Comparison of ENCODE assay signal across 18 cellular contexts in genomic region chr5:72722792-72723402, GRCh38.
DNase-seq lines count a peak whose midpoint lies in the region; ATAC-seq, FAIRE-seq and TF ChIP-seq lines count a peak whose summit lies in the region.
"Had no signal": no experiment of that assay in that cellular context is flagged by ENCODE, and none has a peak within 500 bp of the region (broad histone marks: within the 10 kb centered on the region; RNA-seq: fewer than 3 reads in every experiment).

No MANE protein-coding gene starts in this region.

- no peak overlapping the region for H3K4me3 ChIP-seq in A549
- no peak overlapping the region for H3K4me3 ChIP-seq in RWPE2 (ENCODE audit: severe bottlenecking)
- H3K4me3 ChIP-seq in naive thymus-derived CD4-positive, alpha-beta T cell (ENCODE audit: low read length): no peak overlapping the region
- H3K4me3 ChIP-seq: MG63, Peyer's patch, SJSA1 had no signal

- H3K9me3 ChIP-seq in A549 (no peaks in the 10 kb centered on the region), RWPE2 (ENCODE audit: severe bottlenecking) (no peaks in the 10 kb centered on the region)
- H3K9me3 ChIP-seq in naive thymus-derived CD4-positive, alpha-beta T cell (ENCODE audit: control insufficient read depth in 2 of 3, low read length in 3 of 3): no peaks in the 10 kb centered on the region
- H3K9me3 ChIP-seq: BE2C, MG63, Peyer's patch, SJSA1 had no signal

- peaks cover 16% of the 10 kb centered on the region for H3K4me1 ChIP-seq in A549
- H3K4me1 ChIP-seq in RWPE2 (ENCODE audit: insufficient read depth, poor library complexity, severe bottlenecking): no peaks in the 10 kb centered on the region
- H3K4me1 ChIP-seq in naive thymus-derived CD4-positive, alpha-beta T cell (ENCODE audit: control insufficient read depth in 2 of 2, insufficient read depth in 2 of 2, low read length in 2 of 2): no peaks in the 10 kb centered on the region
- H3K4me1 ChIP-seq: BE2C, Peyer's patch, SJSA1 had no signal

- WGBS in A549 (ENCODE audit: missing lambda C conversion rate): 75% methylated on average over 4 of the region's 4 CpGs

- no peak for TF ChIP-seq POLR2A in A549 (IDR thresholded peaks at IDR 0.05; ENCODE audit: low read length)

- no peak for TF ChIP-seq CTCF in A549 (IDR thresholded peaks at IDR 0.05)
- no peak for TF ChIP-seq CTCF in RWPE2 (IDR thresholded peaks at IDR 0.05; ENCODE audit: poor library complexity, severe bottlenecking)

- no peak for TF ChIP-seq RAD21 in A549 (conservative IDR thresholded peaks at IDR 0.05 in 1 of 2, IDR thresholded peaks at IDR 0.05 in 1 of 2)

- FAIRE-seq in A549 (lab: Jason Lieb, UNC) (peak; percentile 23), GM19239 (lab: Jason Lieb, UNC) (peak; percentile 14)
- FAIRE-seq: GM12892, GM18507 had no signal

- no peak overlapping the region for H3K4me3 Mint-ChIP-seq in naive thymus-derived CD4-positive, alpha-beta T cell
- H3K4me3 Mint-ChIP-seq: T-helper 17 cell had no signal

- H3K36me3 ChIP-seq in RWPE2 (ENCODE audit: low read depth): no peaks in the 10 kb centered on the region
- H3K36me3 ChIP-seq in naive thymus-derived CD4-positive, alpha-beta T cell (ENCODE audit: control insufficient read depth in 2 of 3, insufficient read depth in 3 of 3, low read length in 3 of 3): no peaks in the 10 kb centered on the region
- H3K36me3 ChIP-seq: BE2C, MG63, Peyer's patch, SJSA1 had no signal

- peak overlapping the region; percentile 32 for H3K4me2 ChIP-seq in A549

- H3K4me1 Mint-ChIP-seq in naive thymus-derived CD4-positive, alpha-beta T cell: no peaks in the 10 kb centered on the region
- H3K4me1 Mint-ChIP-seq: T-helper 17 cell had no signal

- peaks cover 0 to 34% (median 23%) of the 10 kb centered on the region in 5 donors for H3K27me3 Mint-ChIP-seq in naive thymus-derived CD4-positive, alpha-beta T cell

- CTCF ChIA-PET in A549 (lab: Yijun Ruan, JAX): interaction anchor here (1.5 to 1.8 kb wide), 2 partner anchors 12 to 357 kb away, joined by 3 to 4 read pairs; no protein-coding TSS in a partner anchor
- CTCF ChIA-PET in naive thymus-derived CD4-positive, alpha-beta T cell (lab: Charles Lee): no interaction called here

- intact Hi-C loops in naive thymus-derived CD4-positive, alpha-beta T cell (cut with micrococcal nuclease): no loop called here

- ATAC-seq in A549 (no peak), RWPE2 (ENCODE audit: low read depth) (peak; percentile 33; the same call in 2 of the 3 replicates), esophagus mucosa (peak; percentile 9)
- ATAC-seq in naive thymus-derived CD4-positive, alpha-beta T cell: no peak
- ATAC-seq: T-helper 17 cell had no signal

- POLR2A ChIA-PET in A549 (lab: Yijun Ruan, JAX): no interaction called here
- POLR2A ChIA-PET in naive thymus-derived CD4-positive, alpha-beta T cell (lab: Charles Lee): no interaction called here

- peak overlapping the region in 1 of 2 experiments; percentile 4; a peak in 2 of 6 replicates for H3K27ac ChIP-seq in A549
- H3K27ac ChIP-seq in RWPE2 (ENCODE audit: poor library complexity, severe bottlenecking): no peak overlapping the region
- no peak overlapping the region for H3K27ac ChIP-seq in naive thymus-derived CD4-positive, alpha-beta T cell (ENCODE audit: low read depth, low read length)
- H3K27ac ChIP-seq: Peyer's patch, SJSA1 had no signal

- no peaks in the 10 kb centered on the region for H3K36me3 Mint-ChIP-seq in naive thymus-derived CD4-positive, alpha-beta T cell

- TF ChIP-seq EP300 in A549 (IDR thresholded peaks at IDR 0.05): no peak

- no peaks in the 10 kb centered on the region for H3K27me3 ChIP-seq in RWPE2 (ENCODE audit: insufficient read depth, poor library complexity, severe bottlenecking)
- H3K27me3 ChIP-seq in naive thymus-derived CD4-positive, alpha-beta T cell (ENCODE audit: control insufficient read depth in 2 of 2, insufficient read depth in 2 of 2, low read length in 2 of 2): no peaks in the 10 kb centered on the region
- H3K27me3 ChIP-seq: BE2C, MG63, Peyer's patch, SJSA1 had no signal

- peaks cover 0 to 2% (median 0%) of the 10 kb centered on the region in 11 donors for H3K9me3 Mint-ChIP-seq in naive thymus-derived CD4-positive, alpha-beta T cell

- no peak for DNase-seq in A549 (ENCODE audit: low read depth in 1 of 2, low spot score in 1 of 2)
- DNase-seq in GM19239 (ENCODE audit: insufficient read length, low spot score): no peak
- no peak for DNase-seq in RWPE2 (ENCODE audit: low spot score)
- DNase-seq in SW480 (ENCODE audit: low spot score): no peak
- no peak for DNase-seq in Ammon's horn (ENCODE audit: low spot score)
- DNase-seq in naive thymus-derived CD4-positive, alpha-beta T cell: no peak
- DNase-seq: BE2C; Kasumi-1; MG63; NCI-H1417 treated with DMSO at 0.1 percent for 48 hours; NCI-H187; NK-92 treated with Interleukin-12 subunit alpha and Interleukin-12 subunit beta, amount 100 ng/mL, for 24 hours; Peyer's patch; T-helper 17 cell had no signal

- no peak overlapping the region for H3K27ac Mint-ChIP-seq in naive thymus-derived CD4-positive, alpha-beta T cell
- H3K27ac Mint-ChIP-seq: T-helper 17 cell had no signal

TF ChIP-seq in A549, 52 proteins besides CTCF, POLR2A, EP300 and RAD21:
- TF ChIP-seq RNF2 (IDR thresholded peaks at IDR 0.05; ENCODE audit: borderline replicate concordance, low read depth) (no peak), FOSL2 (IDR thresholded peaks at IDR 0.05) (no peak), FOSL2 (CRISPR knock-in tag; IDR thresholded peaks at IDR 0.05) (no peak), BHLHE40 (IDR thresholded peaks at IDR 0.05; ENCODE audit: low read depth, low read length) (no peak), PBX3 (IDR thresholded peaks at IDR 0.05) (no peak), ESRRA (IDR thresholded peaks at IDR 0.05; ENCODE audit: borderline replicate concordance, low read length) (no peak), TFCP2L1 (CRISPR knock-in tag; IDR thresholded peaks at IDR 0.05) (no peak), EHF (CRISPR knock-in tag; IDR thresholded peaks at IDR 0.05) (no peak), USF2 (IDR thresholded peaks at IDR 0.05) (no peak), POLR2AphosphoS2 (conservative IDR thresholded peaks at IDR 0.05; ENCODE audit: low read length) (no peak), ZNF302 (CRISPR knock-in tag; IDR thresholded peaks at IDR 0.05) (no peak), RARB (CRISPR knock-in tag; IDR thresholded peaks at IDR 0.05) (no peak)
TF ChIP-seq in A549: peak in this region for 0.

Comparison
In these comparisons a context has a peak if more than half of its experiments do, and no peak if none do; other contexts are left out.
1. ATAC-seq: peak in RWPE2 (single experiment) and esophagus mucosa (single experiment); none in A549 (0 of 2) and naive thymus-derived CD4-positive, alpha-beta T cell (single experiment).